Comparison of ENCODE assay signal across 15 cellular contexts in genomic region chr19:58393725-58394033, GRCh38. TPM values are rescaled to one million over a fixed set of nuclear protein-coding genes. Genes with fewer than 3 reads are reported as not detected.
A peak's percentile ranks its signal among the peaks of the same experiment; 100 is the strongest.
DNase-seq lines count a peak whose midpoint lies in the region; ATAC-seq and TF ChIP-seq lines count a peak whose summit lies in the region.
"Had no signal": no experiment of that assay in that cellular context is flagged by ENCODE, and none has a peak within 500 bp of the region (broad histone marks: within the 10 kb centered on the region; RNA-seq: fewer than 3 reads in every experiment).

No MANE protein-coding gene starts in this region.

- ATAC-seq in HCT116 (no peak), RWPE2 (ENCODE audit: low read depth) (no peak)
- no peak for ATAC-seq in activated naive CD4-positive, alpha-beta T cell treated with anti-CD3 and anti-CD28 coated beads, Interleukin-2, amount 50 U/mL, for 72 hours

- intact Hi-C loops in HCT116 (cut with micrococcal nuclease) = no loop called here
- intact Hi-C loops in head of caudate nucleus (cut with DNase I) = no loop called here

- no peaks in the 10 kb centered on the region for H3K9me2 ChIP-seq in HCT116 (ENCODE audit: insufficient read depth)

- H3K79me2 ChIP-seq in HCT116 (ENCODE audit: insufficient read depth, low read length) (peaks cover 48% of the 10 kb centered on the region), osteoblast (ENCODE audit: insufficient read depth, low read length) (peaks cover 20% of the 10 kb centered on the region)

- no peak overlapping the region for H3K9ac ChIP-seq in HCT116 (ENCODE audit: low read length)

- TF ChIP-seq POLR2A in HCT116 (IDR thresholded peaks at IDR 0.05; ENCODE audit: borderline replicate concordance, extremely low read depth, insufficient read depth, insufficient read length) = no peak

- no peak for TF ChIP-seq CTCF in 22Rv1 (IDR thresholded peaks at IDR 0.05)
- TF ChIP-seq CTCF in HCT116 (IDR thresholded peaks at IDR 0.05 in 2 of 3, conservative IDR thresholded peaks at IDR 0.05 in 1 of 3; ENCODE audit: borderline replicate concordance in 1 of 3, insufficient read depth in 1 of 3, low read depth in 2 of 3, low read length in 2 of 3) = no peak
- no peak for TF ChIP-seq CTCF in RWPE2 (IDR thresholded peaks at IDR 0.05; ENCODE audit: poor library complexity, severe bottlenecking)
- TF ChIP-seq CTCF in osteoblast (IDR thresholded peaks at IDR 0.05; ENCODE audit: extremely low read depth, low read depth, low read length) = no peak

- H3K4me3 ChIP-seq in HCT116 (replicated peaks in 1 of 2; ENCODE audit: low read depth in 1 of 2, low read length in 2 of 2) (no peak overlapping the region), RWPE2 (ENCODE audit: severe bottlenecking) (no peak overlapping the region), osteoblast (ENCODE audit: insufficient read depth, low read length) (no peak overlapping the region)
- H3K4me3 ChIP-seq: HAP-1 had no signal

- H3K9me3 ChIP-seq in HCT116 (ENCODE audit: control insufficient read depth in 1 of 2, insufficient read depth in 1 of 2, low read depth in 1 of 2, low read length in 2 of 2) (no peaks in the 10 kb centered on the region), RWPE2 (ENCODE audit: severe bottlenecking) (no peaks in the 10 kb centered on the region), osteoblast (ENCODE audit: low read depth, low read length) (no peaks in the 10 kb centered on the region)
- H3K9me3 ChIP-seq: BE2C, Caco-2, HAP-1 had no signal

- CTCF ChIA-PET in HCT116 (lab: Charles Lee) = no interaction called here

- H3K27ac Mint-ChIP-seq in activated naive CD4-positive, alpha-beta T cell treated with anti-CD3 and anti-CD28 coated beads, Interleukin-2, amount 50 U/mL, for 72 hours = no peak overlapping the region

- 0 out of 2 replicates have a peak overlapping the region, but pooled peaks have one; percentile 48 for H3K4me2 ChIP-seq in HCT116 (ENCODE audit: low read length)
- no peak overlapping the region for H3K4me2 ChIP-seq in osteoblast (ENCODE audit: insufficient read depth, low read length)

- no peaks in the 10 kb centered on the region for H3K9me3 Mint-ChIP-seq in activated naive CD4-positive, alpha-beta T cell treated with anti-CD3 and anti-CD28 coated beads, Interleukin-2, amount 50 U/mL, for 72 hours
- H3K9me3 Mint-ChIP-seq: CD4-positive, CD25-positive, alpha-beta regulatory T cell; HFFc6 had no signal

- POLR2A ChIA-PET in HCT116 (lab: Charles Lee) = no interaction called here

- DNase-seq in HCT116 (ENCODE audit: low read depth, low spot score) = no peak
- DNase-seq in RWPE2 (ENCODE audit: low spot score) = no peak
- DNase-seq in osteoblast (ENCODE audit: insufficient read length, low spot score, missing footprints) = peak; percentile 74
- DNase-seq in activated naive CD4-positive, alpha-beta T cell treated with anti-CD3 and anti-CD28 coated beads, Interleukin-2, amount 50 U/mL, for 72 hours (ENCODE audit: low spot score in 2 of 2) = no peak
- no peak for DNase-seq in head of caudate nucleus
- DNase-seq in activated CD4-positive, alpha-beta T cell treated with anti-CD3 and anti-CD28 coated beads for 1 hour = no peak
- DNase-seq: ACHN; BE2C; C1 segment of cervical spinal cord; Caco-2; CD4-positive, CD25-positive, alpha-beta regulatory T cell; HFFc6 had no signal

- no peak overlapping the region for H2AFZ ChIP-seq in HCT116 (ENCODE audit: low read depth, low read length, poor library complexity, severe bottlenecking)
- no peak overlapping the region for H2AFZ ChIP-seq in osteoblast (ENCODE audit: low read length)

- RAD21 ChIA-PET in HCT116 (lab: Charles Lee; ENCODE audit: low non-redundant PET in 1 of 2, low total read pairs in 2 of 2, uncharacterized antibody in 2 of 2, unreplicated experiment in 2 of 2) = no interaction called here

- peak overlapping the region; percentile 82 for H3K27ac ChIP-seq in 22Rv1
- H3K27ac ChIP-seq in HCT116 (ENCODE audit: low read depth, low read length) = no peak overlapping the region
- peak overlapping the region; percentile 64 for H3K27ac ChIP-seq in RWPE2 (ENCODE audit: poor library complexity, severe bottlenecking)
- H3K27ac ChIP-seq in osteoblast (ENCODE audit: low read depth, low read length) = no peak overlapping the region

- no peak for TF ChIP-seq RAD21 in HCT116 (IDR thresholded peaks at IDR 0.05; ENCODE audit: low read depth)

- H3K27me3 ChIP-seq in HCT116 (ENCODE audit: insufficient read depth, low read length) = no peaks in the 10 kb centered on the region
- no peaks in the 10 kb centered on the region for H3K27me3 ChIP-seq in RWPE2 (ENCODE audit: insufficient read depth, poor library complexity, severe bottlenecking)
- peaks cover 9% of the 10 kb centered on the region for H3K27me3 ChIP-seq in osteoblast (ENCODE audit: insufficient read depth, low read length)
- H3K27me3 ChIP-seq: BE2C had no signal

- peaks cover 20 to 59% of the 10 kb centered on the region in 2 experiments for H3K4me1 ChIP-seq in HCT116 (ENCODE audit: control insufficient read depth in 1 of 2, insufficient read depth in 2 of 2, low read length in 2 of 2)
- H3K4me1 ChIP-seq in RWPE2 (ENCODE audit: insufficient read depth, poor library complexity, severe bottlenecking) = peaks cover 17% of the 10 kb centered on the region
- no peaks in the 10 kb centered on the region for H3K4me1 ChIP-seq in osteoblast (ENCODE audit: insufficient read depth, low read length)
- H3K4me1 ChIP-seq: BE2C had no signal

- no TSS peak for BruUV-seq in HCT116 (replicated peaks; lab: Mats Ljungman, UMichigan)

- H3K36me3 Mint-ChIP-seq in activated naive CD4-positive, alpha-beta T cell treated with anti-CD3 and anti-CD28 coated beads, Interleukin-2, amount 50 U/mL, for 72 hours = peaks cover 31 to 38% of the 10 kb centered on the region in 2 donors

- H3K36me3 ChIP-seq in HCT116 (ENCODE audit: control insufficient read depth in 1 of 2, insufficient read depth in 2 of 2, low read length in 2 of 2) (peaks cover 29 to 59% of the 10 kb centered on the region in 2 experiments; a peak in 3 of 4 replicates), RWPE2 (ENCODE audit: low read depth) (peaks cover 61% of the 10 kb centered on the region), osteoblast (ENCODE audit: insufficient read depth, low read length) (peaks cover 52% of the 10 kb centered on the region)

- H4K20me1 ChIP-seq in HCT116 (ENCODE audit: insufficient read depth) (peaks cover 37% of the 10 kb centered on the region; the same call in 1 of the 2 replicates), osteoblast (ENCODE audit: insufficient read depth, low read length) (peaks cover 48% of the 10 kb centered on the region)

TF ChIP-seq in HCT116, 20 proteins besides CTCF, POLR2A, EP300 and RAD21 (continues in another document):
- TF ChIP-seq ZFX (IDR thresholded peaks at IDR 0.05) (no peak), SIN3A (IDR thresholded peaks at IDR 0.05; ENCODE audit: low read depth) (no peak), EZH2phosphoT487 (IDR thresholded peaks at IDR 0.05; ENCODE audit: borderline replicate concordance) (no peak), EGR1 (IDR thresholded peaks at IDR 0.05; ENCODE audit: low read depth) (no peak), ELF1 (IDR thresholded peaks at IDR 0.05; ENCODE audit: borderline replicate concordance, low read depth) (no peak), JUND (IDR thresholded peaks at IDR 0.05) (no peak), MAX (IDR thresholded peaks at IDR 0.05) (no peak), ZNF274 (IDR thresholded peaks at IDR 0.05; ENCODE audit: low read depth, low read length) (no peak), CBX3 (IDR thresholded peaks at IDR 0.05; ENCODE audit: low read depth) (no peak), TCF7L2 (IDR thresholded peaks at IDR 0.05; ENCODE audit: borderline replicate concordance, extremely low read depth, insufficient read depth, insufficient read length) (no peak), FOSL1 (IDR thresholded peaks at IDR 0.05; ENCODE audit: low read depth) (no peak), EZH2 (IDR thresholded peaks at IDR 0.05) (no peak), SRF (IDR thresholded peaks at IDR 0.05; ENCODE audit: low read depth) (no peak), SP1 (IDR thresholded peaks at IDR 0.05; ENCODE audit: low read depth) (no peak), POLR2AphosphoS5 (IDR thresholded peaks at IDR 0.05; ENCODE audit: low read depth, low read length) (no peak), ATF3 (IDR thresholded peaks at IDR 0.05) (no peak), YY1 (IDR thresholded peaks at IDR 0.05; ENCODE audit: extremely low read depth, insufficient replicate concordance, low read depth, low read length) (no peak), CEBPB (IDR thresholded peaks at IDR 0.05; ENCODE audit: low read depth) (no peak)

RNA-seq across cellular contexts. Expression of gene RNF225, which starts 1.8 kb away (rescaled TPM):
- total RNA-seq in HCT116 (2021; ENCODE audit: unreplicated experiment) (1.2 TPM), osteoblast (not detected in 2 replicates)
- not detected in 2 replicates for polyA plus RNA-seq in HCT116 (2012)
- total RNA-seq in activated naive CD4-positive, alpha-beta T cell treated with anti-CD3 and anti-CD28 coated beads, Interleukin-2, amount 50 U/mL, for 72 hours = under 1 TPM; 0.48 to 0.60 TPM
- total RNA-seq: H4 had no signal
- polyA plus RNA-seq: CD4-positive, CD25-positive, alpha-beta regulatory T cell had no signal

RNA-seq across cellular contexts. Expression of gene RPS5, which starts 6.6 kb away (rescaled TPM):
- total RNA-seq in HCT116 (2021; ENCODE audit: unreplicated experiment) = 1,982 TPM
- polyA plus RNA-seq in HCT116 (2012) = 4,316 and 4,936 TPM in 2 replicates
- 1,166 and 1,239 TPM in 2 replicates for total RNA-seq in osteoblast
- total RNA-seq in activated naive CD4-positive, alpha-beta T cell treated with anti-CD3 and anti-CD28 coated beads, Interleukin-2, amount 50 U/mL, for 72 hours = 1,000 to 10,000 TPM; 1,454 to 1,511 TPM

RNA-seq across cellular contexts. Expression of gene ZNF837, which starts 12.8 kb away (rescaled TPM):
- total RNA-seq in HCT116 (2021; ENCODE audit: unreplicated experiment) (3.2 TPM), osteoblast (4.4 and 4.7 TPM in 2 replicates)
- 2.0 and 2.1 TPM in 2 replicates for polyA plus RNA-seq in HCT116 (2012)
- 1 to 10 TPM in 1 of 2 donors, under 1 TPM in 1; 0.48 to 2.1 TPM for total RNA-seq in activated naive CD4-positive, alpha-beta T cell treated with anti-CD3 and anti-CD28 coated beads, Interleukin-2, amount 50 U/mL, for 72 hours

RNA-seq across cellular contexts. Expression of gene ZNF584, which starts 14.8 kb away (rescaled TPM):
- total RNA-seq in HCT116 (2021; ENCODE audit: unreplicated experiment) (25.8 TPM), osteoblast (20.6 and 25.7 TPM in 2 replicates)
- 13.1 and 13.5 TPM in 2 replicates for polyA plus RNA-seq in HCT116 (2012)
- 10 to 100 TPM; 10.4 to 13.9 TPM for total RNA-seq in activated naive CD4-positive, alpha-beta T cell treated with anti-CD3 and anti-CD28 coated beads, Interleukin-2, amount 50 U/mL, for 72 hours

RNA-seq across cellular contexts. Expression of gene ZNF497, which starts 31.1 kb away (rescaled TPM):
- total RNA-seq in HCT116 (2021; ENCODE audit: unreplicated experiment) (5.1 TPM), osteoblast (1.2 and 1.4 TPM in 2 replicates)
- polyA plus RNA-seq in HCT116 (2012) = 2.1 and 2.2 TPM in 2 replicates
- 1 to 10 TPM in 1 of 2 donors, under 1 TPM in 1; 0.23 to 2.6 TPM for total RNA-seq in activated naive CD4-positive, alpha-beta T cell treated with anti-CD3 and anti-CD28 coated beads, Interleukin-2, amount 50 U/mL, for 72 hours

Comparison
In these comparisons a context has a peak if more than half of its experiments do, and no peak if none do; other contexts are left out.
1. H3K27ac ChIP-seq: peak in 22Rv1 (single experiment) and RWPE2 (single experiment); none in HCT116 (single experiment) and osteoblast (single experiment).